8 cellular contexts compared by ENCODE assay signal in the genomic region with DNA sequence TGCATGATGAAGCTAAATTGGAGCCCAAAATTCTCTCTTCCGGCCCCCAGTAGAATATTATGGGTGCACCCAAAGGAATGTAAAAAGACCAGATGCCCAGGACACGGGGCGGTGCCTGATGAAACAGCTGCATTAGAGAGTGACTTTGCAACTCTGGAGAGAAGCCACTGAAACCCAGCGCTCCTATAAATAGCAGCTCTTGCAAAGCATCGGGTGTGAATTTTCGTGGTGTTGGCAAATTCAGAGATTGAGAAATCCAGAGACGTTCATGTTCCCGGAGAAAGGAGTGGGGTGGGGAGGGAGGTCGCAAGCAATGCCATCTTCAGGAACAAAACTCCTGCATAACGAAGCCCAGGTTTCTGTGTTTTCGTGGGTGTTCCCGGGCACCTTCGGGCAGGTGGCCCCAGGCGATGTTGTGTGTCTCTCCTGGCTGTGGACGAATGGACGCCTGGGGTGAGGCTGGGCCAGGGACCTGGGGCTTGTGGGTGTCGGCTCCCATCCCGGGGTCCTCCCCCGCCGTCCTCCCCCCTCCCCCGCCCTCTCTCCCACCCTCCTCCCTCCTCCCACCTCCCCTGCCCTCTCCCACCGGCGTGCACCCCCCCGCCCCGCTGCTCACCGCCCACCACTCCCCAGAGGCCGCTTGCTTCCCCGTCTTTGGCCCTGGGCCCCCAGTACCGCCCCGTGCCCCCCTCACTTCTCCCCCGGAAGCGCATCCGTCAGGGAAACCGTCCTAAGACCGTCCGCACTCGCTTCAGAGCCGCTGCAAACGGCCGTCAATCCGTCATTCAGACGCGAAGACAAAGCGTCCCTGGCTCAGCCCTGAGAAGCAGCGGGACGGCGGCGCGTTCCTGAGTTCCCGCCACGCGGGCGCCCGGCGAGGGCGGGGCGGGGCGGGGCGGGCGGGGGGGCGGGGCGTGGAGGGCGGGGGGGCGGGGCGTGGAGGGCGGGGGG. TPM values are rescaled to one million over a fixed set of nuclear protein-coding genes. Genes with fewer than 3 reads are reported as not detected.
DNase-seq lines count a peak whose midpoint lies in the region; ATAC-seq lines count a peak whose summit lies in the region.

No MANE protein-coding gene starts in this region.

- DNase-seq in DMS153 treated with DMSO at 0.1 percent for 48 hours (lab: John Stamatoyannopoulos, UW; ENCODE audit: unreplicated experiment) (peak; percentile 25), LoVo (ENCODE audit: low spot score) (peak; percentile 43), dedifferentiated amniotic fluid mesenchymal stem cell (ENCODE audit: extremely low spot score) (peak; percentile 72), left lobe of liver (ENCODE audit: low spot score) (peak; percentile 70)
- DNase-seq in activated CD4-positive, CD25-positive, alpha-beta regulatory T cell treated with anti-CD3 and anti-CD28 coated beads, Interleukin-2, amount 50 U/mL, for 72 hours, result peak; percentile 51
- peak; percentile 58 for DNase-seq in stimulated activated CD4-positive, alpha-beta T cell treated with anti-CD3 and anti-CD28 coated beads, Interleukin-4, amount 100 ng/mL, for 1 hour

- ATAC-seq in left lobe of liver (peak; percentile 83), GM21825 (IDR thresholded peaks at IDR 0.05; ENCODE audit: unreplicated experiment) (no peak), HG03439 (IDR thresholded peaks at IDR 0.05; ENCODE audit: unreplicated experiment) (no peak)

RNA-seq across cellular contexts. Expression of a gene that starts 26.7 kb away (rescaled TPM):
- total RNA-seq in left lobe of liver, result 128 TPM

RNA-seq across cellular contexts. Expression of a gene that starts 53.6 kb away (rescaled TPM):
- total RNA-seq in left lobe of liver, result 0.18 TPM
